Comparison of ENCODE assay signal across 18 cellular contexts in genomic region chr19:10449037-10449436, GRCh38. TPM values are rescaled to one million over a fixed set of nuclear protein-coding genes. Genes with fewer than 3 reads are reported as not detected.
DNase-seq lines count a peak whose midpoint lies in the region; ATAC-seq, FAIRE-seq and TF ChIP-seq lines count a peak whose summit lies in the region.
"Had no signal": no experiment of that assay in that cellular context is flagged by ENCODE, and none has a peak within 500 bp of the region (broad histone marks: within the 10 kb centered on the region; RNA-seq: fewer than 3 reads in every experiment).

No MANE protein-coding gene starts in this region.

- H3K4me1 ChIP-seq in SK-N-SH (ENCODE audit: control insufficient read depth in 1 of 2, insufficient read depth in 2 of 2, low read depth in 1 of 2, low read length in 1 of 2) (peaks cover 0 to 6% of the 10 kb centered on the region in 2 experiments; a peak in 1 of 4 replicates), H1 (replicated peaks in 1 of 4; ENCODE audit: control insufficient read depth in 3 of 4, insufficient read depth in 4 of 4, low read length in 3 of 4) (peaks cover 0 to 13% (median 7%) of the 10 kb centered on the region in 4 experiments; a peak in 4 of 7 replicates)
- H3K4me1 ChIP-seq: A549, Caco-2 had no signal

- TF ChIP-seq EP300 in SK-N-SH (IDR thresholded peaks at IDR 0.05; ENCODE audit: borderline replicate concordance in 1 of 2, low read depth in 1 of 2, low read length in 1 of 2), result no peak
- no peak for TF ChIP-seq EP300 in H1 (IDR thresholded peaks at IDR 0.05; ENCODE audit: borderline replicate concordance in 1 of 2, low read depth in 2 of 2, low read length in 2 of 2)

- H3K9ac ChIP-seq in SK-N-SH, result no peak overlapping the region
- no peak overlapping the region for H3K9ac ChIP-seq in H1 (replicated peaks in 1 of 4; ENCODE audit: extremely low read depth in 1 of 4, low read depth in 3 of 4, low read length in 3 of 4)

- no peak overlapping the region for H3K18ac ChIP-seq in H1 (ENCODE audit: extremely low read depth, low read length)

- H3K56ac ChIP-seq in H1 (replicated peaks; ENCODE audit: insufficient read length, low read depth, low read length), result no peak overlapping the region

- peaks cover 2% of the 10 kb centered on the region; the same call in 1 of the 2 replicates for H3K23me2 ChIP-seq in H1 (ENCODE audit: low read depth, low read length)

- peaks cover 90% of the 10 kb centered on the region for H3K36me3 Mint-ChIP-seq in stimulated activated effector memory CD8-positive, alpha-beta T cell treated with anti-CD3 and anti-CD28 coated beads, Interleukin-12 subunit alpha, Interleukin-12 subunit beta, amount 100 ng/mL, for 72 hours

- H3K9me3 Mint-ChIP-seq in stimulated activated effector memory CD8-positive, alpha-beta T cell treated with anti-CD3 and anti-CD28 coated beads, Interleukin-12 subunit alpha, Interleukin-12 subunit beta, amount 100 ng/mL, for 72 hours, result no peaks in the 10 kb centered on the region
- H3K9me3 Mint-ChIP-seq: CD4-positive, alpha-beta T cell; H9 had no signal

- TF ChIP-seq RAD21 in SK-N-SH (IDR thresholded peaks at IDR 0.05; ENCODE audit: low read length), result no peak
- no peak for TF ChIP-seq RAD21 in H1 (IDR thresholded peaks at IDR 0.05 in 1 of 2, conservative IDR thresholded peaks at IDR 0.05 in 1 of 2; ENCODE audit: low read depth in 2 of 2, low read length in 2 of 2)

- H3K4me1 Mint-ChIP-seq in stimulated activated effector memory CD8-positive, alpha-beta T cell treated with anti-CD3 and anti-CD28 coated beads, Interleukin-12 subunit alpha, Interleukin-12 subunit beta, amount 100 ng/mL, for 72 hours, result peaks cover 28% of the 10 kb centered on the region

- FAIRE-seq in H1 (lab: Jason Lieb, UNC), result no peak
- FAIRE-seq: A549 had no signal

- no peaks in the 10 kb centered on the region for H3K27me3 ChIP-seq in SK-N-SH (ENCODE audit: insufficient read depth)
- 0 out of 7 replicates have a peak, but pooled peaks cover 0 to 1% (median 0%) of the 10 kb centered on the region in 4 experiments for H3K27me3 ChIP-seq in H1 (replicated peaks in 1 of 4; ENCODE audit: control insufficient read depth in 3 of 4, extremely low read depth in 1 of 4, insufficient read depth in 3 of 4, low read length in 3 of 4)

- H3K9me3 ChIP-seq in SK-N-SH (no peaks in the 10 kb centered on the region), H1 (ENCODE audit: insufficient read depth in 2 of 2, low read depth in 1 of 2, low read length in 1 of 2) (no peaks in the 10 kb centered on the region)
- H3K9me3 ChIP-seq: A549, Caco-2 had no signal

- TF ChIP-seq CTCF in SK-N-SH (IDR thresholded peaks at IDR 0.05), result no peak
- TF ChIP-seq CTCF in H1 (IDR thresholded peaks at IDR 0.05; ENCODE audit: control extremely low read depth in 1 of 3, insufficient read depth in 1 of 3, low read depth in 1 of 3, low read length in 3 of 3), result no peak
- TF ChIP-seq CTCF in coronary artery (IDR thresholded peaks at IDR 0.05), result no peak

- H2BK15ac ChIP-seq in H1 (ENCODE audit: low read length), result no peak overlapping the region

- ATAC-seq in SK-N-SH treated with all-trans-retinoic acid at 6 μM for 48 hours, result no peak
- ATAC-seq in stimulated activated effector memory CD8-positive, alpha-beta T cell treated with anti-CD3 and anti-CD28 coated beads, Interleukin-12 subunit alpha, Interleukin-12 subunit beta, amount 100 ng/mL, for 72 hours, result no peak
- ATAC-seq: A549 had no signal

- H3K36me3 ChIP-seq in SK-N-SH (replicated peaks in 1 of 2; ENCODE audit: control insufficient read depth in 1 of 2, insufficient read depth in 2 of 2, low read length in 1 of 2) (no peaks in the 10 kb centered on the region), H1 (ENCODE audit: control insufficient read depth in 2 of 4, insufficient read depth in 4 of 4, low read length in 3 of 4) (no peaks in the 10 kb centered on the region)

- CTCF ChIA-PET in SK-N-SH (lab: Yijun Ruan, JAX), result interaction anchor here (0.9 to 1.2 kb wide), 2 partner anchors 25 to 31 kb away, joined by 3 read pairs; no protein-coding TSS in a partner anchor
- CTCF ChIA-PET in H1 (lab: Charles Lee; ENCODE audit: partially characterized antibody), result interaction anchor here (0.6 to 5.9 kb wide), 4 partner anchors 13 to 582 kb away, joined by 3 to 36 read pairs (median 10); no protein-coding TSS in a partner anchor

- H4K91ac ChIP-seq in H1 (replicated peaks; ENCODE audit: insufficient read length, low read length), result no peak overlapping the region

- POLR2A ChIA-PET in SK-N-SH (lab: Yijun Ruan, JAX) (no interaction called here), H1 (lab: Charles Lee; ENCODE audit: partially characterized antibody) (interaction anchor here (0.7 kb wide), 1 partner anchor 44 kb away, joined by 3 read pairs; no protein-coding TSS in a partner anchor)

- no peak overlapping the region for H4K5ac ChIP-seq in H1 (ENCODE audit: insufficient read length, low read depth, low read length)

- no peak overlapping the region for H2BK20ac ChIP-seq in H1 (ENCODE audit: low read length)

- H3K4me3 ChIP-seq in SK-N-SH (ENCODE audit: low read depth in 2 of 2, low read length in 1 of 2) (no peak overlapping the region), H1 (ENCODE audit: extremely low read depth in 1 of 4, insufficient read depth in 2 of 4, low read depth in 3 of 4, low read length in 4 of 4) (no peak overlapping the region), coronary artery (no peak overlapping the region)
- H3K4me3 ChIP-seq: A549 had no signal

- no peak overlapping the region for H3K23ac ChIP-seq in H1 (ENCODE audit: insufficient read length)

- H3K4ac ChIP-seq in H1 (replicated peaks; ENCODE audit: insufficient read length, low read depth, low read length), result no peak overlapping the region

- no peak overlapping the region for H3K4me2 ChIP-seq in SK-N-SH
- H3K4me2 ChIP-seq in H1 (ENCODE audit: insufficient read depth in 1 of 2, low read depth in 2 of 2, low read length in 2 of 2), result no peak overlapping the region
- H3K4me2 ChIP-seq: A549 had no signal

- H2BK12ac ChIP-seq in H1 (ENCODE audit: low read depth, low read length), result no peak overlapping the region

- TF ChIP-seq POLR2A in H1 (IDR thresholded peaks at IDR 0.05; ENCODE audit: control extremely low read depth in 1 of 2, low read depth in 2 of 2, low read length in 2 of 2), result no peak

- H2BK5ac ChIP-seq in H1 (ENCODE audit: low read depth, low read length), result no peak overlapping the region

- H2AFZ ChIP-seq in SK-N-SH (ENCODE audit: low read depth) (no peak overlapping the region), H1 (ENCODE audit: low read length) (no peak overlapping the region)

- H4K20me1 ChIP-seq in SK-N-SH (ENCODE audit: insufficient read depth) (no peaks in the 10 kb centered on the region), H1 (replicated peaks in 1 of 2; ENCODE audit: control insufficient read depth in 1 of 2, insufficient read depth in 2 of 2, low read length in 2 of 2) (no peaks in the 10 kb centered on the region)

- no peak overlapping the region for H2AK5ac ChIP-seq in H1 (ENCODE audit: low read depth, low read length)

- no peaks in the 10 kb centered on the region for H3F3A ChIP-seq in SK-N-SH (replicated peaks; ENCODE audit: insufficient read depth)

- no peak overlapping the region for H4K8ac ChIP-seq in H1 (ENCODE audit: extremely low read depth, insufficient read depth, low read length)

- H3K27ac Mint-ChIP-seq in stimulated activated effector memory CD8-positive, alpha-beta T cell treated with anti-CD3 and anti-CD28 coated beads, Interleukin-12 subunit alpha, Interleukin-12 subunit beta, amount 100 ng/mL, for 72 hours, result peak overlapping the region; percentile 63
- H3K27ac Mint-ChIP-seq: CD4-positive, alpha-beta T cell; H9 had no signal

- no peaks in the 10 kb centered on the region; the same call in 1 of the 2 replicates for H3K79me1 ChIP-seq in H1 (ENCODE audit: low read depth, low read length)

- no peak overlapping the region for H3K14ac ChIP-seq in H1 (ENCODE audit: insufficient read length)

- no peak overlapping the region for H3K27ac ChIP-seq in SK-N-SH (ENCODE audit: low read depth in 2 of 2, low read length in 1 of 2)
- no peak overlapping the region for H3K27ac ChIP-seq in H1 (ENCODE audit: low read depth, low read length)
- H3K27ac ChIP-seq in coronary artery, result no peak overlapping the region
- H3K27ac ChIP-seq: 22Rv1, A549, C4-2B had no signal

- no peak overlapping the region for H3K4me3 Mint-ChIP-seq in stimulated activated effector memory CD8-positive, alpha-beta T cell treated with anti-CD3 and anti-CD28 coated beads, Interleukin-12 subunit alpha, Interleukin-12 subunit beta, amount 100 ng/mL, for 72 hours
- H3K4me3 Mint-ChIP-seq: CD4-positive, alpha-beta T cell; H9 had no signal

- H3K79me2 ChIP-seq in SK-N-SH (ENCODE audit: insufficient read depth) (no peaks in the 10 kb centered on the region), H1 (ENCODE audit: control insufficient read depth in 1 of 2, insufficient read depth in 2 of 2, low read length in 2 of 2) (no peaks in the 10 kb centered on the region)

- H2BK120ac ChIP-seq in H1 (replicated peaks; ENCODE audit: low read depth, low read length), result no peak overlapping the region

- DNase-seq in SK-N-SH, result peak; percentile 8
- peak; percentile 5 for DNase-seq in D341Med (ENCODE audit: low spot score)
- no peak for DNase-seq in H1 (ENCODE audit: low read depth in 1 of 2, low spot score in 2 of 2)
- DNase-seq in stimulated activated effector memory CD8-positive, alpha-beta T cell treated with anti-CD3 and anti-CD28 coated beads, Interleukin-12 subunit alpha, Interleukin-12 subunit beta, amount 100 ng/mL, for 72 hours (ENCODE audit: low spot score in 2 of 2), result no peak
- no peak for DNase-seq in coronary artery (ENCODE audit: low spot score)
- DNase-seq in NCI-H2171 treated with DMSO at 0.1 percent for 48 hours (lab: John Stamatoyannopoulos, UW), result no peak
- DNase-seq: AML-193; Caco-2; CD4-positive, alpha-beta T cell; DMS153; DMS79; GF-D8; GOT3; H9 had no signal

- H3K9me2 ChIP-seq in SK-N-SH, result no peaks in the 10 kb centered on the region

- 85% methylated on average over 6 of the region's 7 CpGs for WGBS in SK-N-SH (ENCODE audit: low lambda C conversion rate)
- 93% methylated on average over 7 of the region's 7 CpGs; no CpG with 5 or more reads in 1 of the 2 experiments for WGBS in H1 (ENCODE audit: extremely low coverage in 1 of 2, insufficient coverage in 1 of 2, insufficient read length in 1 of 2, insufficient replicate concordance in 2 of 2, low coverage in 1 of 2, low lambda C conversion rate in 2 of 2, missing lambda C conversion rate in 1 of 2), 2 experiments

RNA-seq across cellular contexts. Expression of gene PDE4A, which starts 28.7 kb away (rescaled TPM):
- polyA plus RNA-seq in SK-N-SH (2012; rRNA removed) (2.3 and 2.9 TPM in 2 replicates), H1 (2011; rRNA removed) (2.0 and 3.4 TPM in 2 replicates)
- polyA plus RNA-seq in SK-N-SH (2012; cell fraction: cytosol; rRNA removed), result 2.0 and 2.8 TPM in 2 replicates
- 5.6 and 6.7 TPM in 2 replicates for polyA plus RNA-seq in SK-N-SH (2012; cell fraction: nucleus; rRNA removed)
- total RNA-seq in H1 (2021; fragmentation: NEBNext Ultra II Directional; extraction: Animal tissue kit (Norgen Biotek cat#: 25700)), result 4.4 and 5.0 TPM in 2 replicates
- polyA plus RNA-seq in H1 (2011; cell fraction: cytosol; rRNA removed), result 1.8 TPM
- polyA plus RNA-seq in H1 (2011; cell fraction: nucleus; rRNA removed), result 2.5 TPM
- 2.6 to 4.2 TPM (median 3.9 TPM) in 4 replicates for polyA plus RNA-seq in H1 (2012, experiment 1 of 2)
- 3.2 TPM for polyA plus RNA-seq in H1 (2012, experiment 2 of 2)
- 3.3 TPM for polyA plus RNA-seq in H1 (2013, experiment 1 of 2)
- polyA plus RNA-seq in H1 (2013, experiment 2 of 2), result 3.4 TPM
- 2.8 and 3.4 TPM in 2 replicates for polyA minus RNA-seq in H1 (2011; rRNA and poly(A)+ RNA removed)
- 4.5 TPM for polyA minus RNA-seq in H1 (2011; cell fraction: cytosol; rRNA and poly(A)+ RNA removed)
- 2.3 TPM for polyA minus RNA-seq in H1 (2011; cell fraction: nucleus; rRNA and poly(A)+ RNA removed)

RNA-seq across cellular contexts. Expression of gene CDC37, which starts 45.7 kb away (rescaled TPM):
- polyA plus RNA-seq in SK-N-SH (2012; rRNA removed) (1,026 and 1,054 TPM in 2 replicates), H1 (2011; rRNA removed) (181 and 285 TPM in 2 replicates)
- polyA plus RNA-seq in SK-N-SH (2012; cell fraction: cytosol; rRNA removed), result 593 and 675 TPM in 2 replicates
- 2,817 and 3,252 TPM in 2 replicates for polyA plus RNA-seq in SK-N-SH (2012; cell fraction: nucleus; rRNA removed)
- total RNA-seq in H1 (2021; fragmentation: NEBNext Ultra II Directional; extraction: Animal tissue kit (Norgen Biotek cat#: 25700)), result 162 and 164 TPM in 2 replicates
- 404 TPM for polyA plus RNA-seq in H1 (2011; cell fraction: cytosol; rRNA removed)
- 587 TPM for polyA plus RNA-seq in H1 (2011; cell fraction: nucleus; rRNA removed)
- 155 to 277 TPM (median 276 TPM) in 4 replicates for polyA plus RNA-seq in H1 (2012, experiment 1 of 2)
- 150 TPM for polyA plus RNA-seq in H1 (2012, experiment 2 of 2)
- polyA plus RNA-seq in H1 (2013, experiment 1 of 2), result 155 TPM
- polyA plus RNA-seq in H1 (2013, experiment 2 of 2), result 145 TPM
- 66.0 and 91.9 TPM in 2 replicates for polyA minus RNA-seq in H1 (2011; rRNA and poly(A)+ RNA removed)
- 104 TPM for polyA minus RNA-seq in H1 (2011; cell fraction: cytosol; rRNA and poly(A)+ RNA removed)
- 73.2 TPM for polyA minus RNA-seq in H1 (2011; cell fraction: nucleus; rRNA and poly(A)+ RNA removed)

RNA-seq across cellular contexts. Expression of gene KEAP1, which starts 54.1 kb away (rescaled TPM):
- polyA plus RNA-seq in SK-N-SH (2012; rRNA removed), result 53.8 and 72.9 TPM in 2 replicates
- polyA plus RNA-seq in SK-N-SH (2012; cell fraction: cytosol; rRNA removed), result 42.4 and 51.7 TPM in 2 replicates
- 66.2 and 72.6 TPM in 2 replicates for polyA plus RNA-seq in SK-N-SH (2012; cell fraction: nucleus; rRNA removed)
- 80.6 and 82.0 TPM in 2 replicates for total RNA-seq in H1 (2021; fragmentation: NEBNext Ultra II Directional; extraction: Animal tissue kit (Norgen Biotek cat#: 25700))
- 106 and 117 TPM in 2 replicates for polyA plus RNA-seq in H1 (2011; rRNA removed)
- polyA plus RNA-seq in H1 (2011; cell fraction: cytosol; rRNA removed), result 81.3 TPM
- 97.7 TPM for polyA plus RNA-seq in H1 (2011; cell fraction: nucleus; rRNA removed)
- polyA plus RNA-seq in H1 (2012, experiment 1 of 2), result 81.4 to 108 TPM (median 98.2 TPM) in 4 replicates
- 70.3 TPM for polyA plus RNA-seq in H1 (2012, experiment 2 of 2)
- 39.6 TPM for polyA plus RNA-seq in H1 (2013, experiment 1 of 2)
- polyA plus RNA-seq in H1 (2013, experiment 2 of 2), result 36.8 TPM
- 139 and 176 TPM in 2 replicates for polyA minus RNA-seq in H1 (2011; rRNA and poly(A)+ RNA removed)
- 86.8 TPM for polyA minus RNA-seq in H1 (2011; cell fraction: cytosol; rRNA and poly(A)+ RNA removed)
- polyA minus RNA-seq in H1 (2011; cell fraction: nucleus; rRNA and poly(A)+ RNA removed), result 53.1 TPM

Comparison
In these comparisons a context has a peak if more than half of its experiments do, and no peak if none do; other contexts are left out.
1. DNase-seq: peak in SK-N-SH (single experiment) and D341Med (single experiment); none in H1 (0 of 2), stimulated activated effector memory CD8-positive, alpha-beta T cell treated with anti-CD3 and anti-CD28 coated beads, Interleukin-12 subunit alpha, Interleukin-12 subunit beta, amount 100 ng/mL, for 72 hours (0 of 2), coronary artery (single experiment) and NCI-H2171 treated with DMSO at 0.1 percent for 48 hours (single experiment).